ENCODE assay signal across 31 cellular contexts in genomic region chr11:46376258-46377050, GRCh38. TPM values are rescaled to one million over a fixed set of nuclear protein-coding genes. Genes with fewer than 3 reads are reported as not detected.
"Had no signal": no experiment of that assay in that cellular context is flagged by ENCODE, and none has a peak within 500 bp of the region (broad histone marks: within the 10 kb centered on the region; RNA-seq: fewer than 3 reads in every experiment).

No MANE protein-coding gene starts in this region.

- H3K36me3 ChIP-seq: uterus had no signal

- H3K4me3 ChIP-seq: heart left ventricle, lung, mucosa of descending colon, psoas muscle, right lobe of liver, smooth muscle cell, suprapubic skin, thoracic aorta, tibial nerve, uterus had no signal

- H3K27me3 ChIP-seq: heart left ventricle, right lobe of liver, suprapubic skin, tibial nerve, uterus had no signal

- H3K9me3 Mint-ChIP-seq: immature natural killer cell; natural killer cell treated with Interleukin-12 subunit alpha and Interleukin-12 subunit beta and Interleukin-15 and Interleukin-18, amount 100 ng/mL, for 72 hours; stimulated activated naive CD8-positive, alpha-beta T cell treated with anti-CD3 and anti-CD28 coated beads, Interleukin-15, Interleukin-2, amounts not matched to agents 100 ng/mL and 50 ng/mL, for 24 hours; type B pancreatic cell had no signal

- H3K4me1 ChIP-seq: parathyroid adenoma, right lobe of liver, uterus had no signal

- ATAC-seq: heart left ventricle; left cardiac atrium; left lobe of liver; mucosa of descending colon; naive thymus-derived CD4-positive, alpha-beta T cell; natural killer cell treated with Interleukin-12 subunit alpha and Interleukin-12 subunit beta and Interleukin-15 and Interleukin-18, amount 100 ng/mL, for 72 hours; psoas muscle; right lobe of liver had no signal

- H3K36me3 Mint-ChIP-seq: natural killer cell treated with Interleukin-12 subunit alpha and Interleukin-12 subunit beta and Interleukin-15 and Interleukin-18, amount 100 ng/mL, for 72 hours had no signal

- H3K9me3 ChIP-seq: heart left ventricle, mucosa of descending colon, psoas muscle, right lobe of liver, suprapubic skin, thoracic aorta, tibial nerve, uterus had no signal

- H3K4me2 ChIP-seq: smooth muscle cell had no signal

- H3K4me3 Mint-ChIP-seq: immature natural killer cell; naive thymus-derived CD4-positive, alpha-beta T cell; natural killer cell treated with Interleukin-12 subunit alpha and Interleukin-12 subunit beta and Interleukin-15 and Interleukin-18, amount 100 ng/mL, for 72 hours; stimulated activated naive CD8-positive, alpha-beta T cell treated with anti-CD3 and anti-CD28 coated beads, Interleukin-15, Interleukin-2, amounts not matched to agents 100 ng/mL and 50 ng/mL, for 24 hours; type B pancreatic cell had no signal

- H2AFZ ChIP-seq: parathyroid adenoma had no signal

- H3K27ac ChIP-seq: heart left ventricle, parathyroid adenoma, psoas muscle, right lobe of liver, suprapubic skin, thoracic aorta, tibial nerve, uterus had no signal

- H3K27ac Mint-ChIP-seq: natural killer cell treated with Interleukin-12 subunit alpha and Interleukin-12 subunit beta and Interleukin-15 and Interleukin-18, amount 100 ng/mL, for 72 hours; stimulated activated naive CD8-positive, alpha-beta T cell treated with anti-CD3 and anti-CD28 coated beads, Interleukin-15, Interleukin-2, amounts not matched to agents 100 ng/mL and 50 ng/mL, for 24 hours; type B pancreatic cell had no signal

- DNase-seq: hypothalamus; immature natural killer cell; kidney glomerular epithelial cell; left cardiac atrium; mesendoderm; midbrain; mucosa of descending colon; naive thymus-derived CD4-positive, alpha-beta T cell; occipital lobe; psoas muscle; stimulated activated CD4-positive, alpha-beta T cell treated with anti-CD3 and anti-CD28 coated beads, Interleukin-12 subunit alpha, Interleukin-12 subunit beta, amount 100 ng/mL, for 4 hours; stimulated activated CD4-positive, alpha-beta T cell treated with anti-CD3 and anti-CD28 coated beads, Interleukin-15, amount 100 ng/mL, for 24 hours; stimulated activated CD4-positive, alpha-beta T cell treated with anti-CD3 and anti-CD28 coated beads, Interleukin-2, amount 100 ng/mL, for 24 hours; stimulated activated CD4-positive, alpha-beta T cell treated with anti-CD3 and anti-CD28 coated beads, Interleukin-4, amount 100 ng/mL, for 1 hour; stimulated activated naive CD4-positive, alpha-beta T cell; uterus had no signal

- H3K9ac ChIP-seq: parathyroid adenoma had no signal

RNA-seq across cellular contexts. Expression of gene CHRM4, which starts 15.1 kb away (rescaled TPM):
- total RNA-seq: left lobe of liver, posterior vena cava, psoas muscle, right lobe of liver, skeletal muscle tissue, ureter had no signal
- polyA plus RNA-seq: psoas muscle had no signal
